In the genomic region with DNA sequence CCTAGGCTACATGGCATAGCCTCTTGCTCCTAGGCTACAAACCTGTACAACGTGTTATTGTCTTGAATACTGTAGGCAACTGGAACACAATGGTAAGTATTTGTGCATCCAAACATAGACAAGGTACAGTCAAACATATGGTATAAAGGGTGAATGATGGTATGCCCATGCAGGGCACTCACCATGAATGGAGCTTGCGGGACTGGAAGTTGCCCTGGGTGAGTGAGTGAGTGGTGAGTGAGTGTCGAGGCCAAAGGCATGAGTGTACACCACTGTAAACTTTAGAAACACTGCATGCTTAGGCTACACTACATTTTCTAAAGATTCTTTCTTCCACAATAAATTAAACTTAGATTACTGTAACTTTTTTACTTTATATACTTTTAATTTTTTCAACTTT, we compare ENCODE assay signal across 19 cellular contexts.
"Had no signal": no experiment of that assay in that cellular context is flagged by ENCODE, and none has a peak within 500 bp of the region (broad histone marks: within the 10 kb centered on the region; RNA-seq: fewer than 3 reads in every experiment).

No MANE protein-coding gene starts in this region.

- H3K4me1 ChIP-seq: testis had no signal

- H3K36me3 Mint-ChIP-seq: naive B cell; stimulated activated naive B cell treated with anti-CD40 and anti-IgM and Interleukin-4, amounts not matched to agents 10 μg/mL and 1 μg/mL and 100 μg/mL, for 72 hours had no signal

- H3K4me3 Mint-ChIP-seq: naive B cell; nephron; stimulated activated naive B cell treated with anti-CD40 and anti-IgM and Interleukin-4, amounts not matched to agents 10 μg/mL and 1 μg/mL and 100 μg/mL, for 72 hours; stimulated activated naive CD8-positive, alpha-beta T cell treated with anti-CD3 and anti-CD28 coated beads, Interleukin-15, amount 100 ng/mL, for 72 hours had no signal

- H3K27me3 ChIP-seq: colonic mucosa, esophagus muscularis mucosa, gastroesophageal sphincter, right lobe of liver, testis, tibial nerve had no signal

- H3K27me3 Mint-ChIP-seq: stimulated activated naive B cell treated with anti-CD40 and anti-IgM and Interleukin-4, amounts not matched to agents 10 μg/mL and 1 μg/mL and 100 μg/mL, for 72 hours had no signal

- H3K27ac Mint-ChIP-seq: stimulated activated naive B cell treated with anti-CD40 and anti-IgM and Interleukin-4, amounts not matched to agents 10 μg/mL and 1 μg/mL and 100 μg/mL, for 72 hours had no signal

- H3K4me3 ChIP-seq: colonic mucosa, esophagus muscularis mucosa, gastroesophageal sphincter, psoas muscle, right lobe of liver, testis, tibial nerve had no signal

- DNase-seq: colonic mucosa; dermis blood vessel endothelial cell; effector CD4-positive, alpha-beta T cell; glutamatergic neuron; left colon; naive B cell; psoas muscle; retina; right lobe of liver; stimulated activated CD4-positive, alpha-beta T cell treated with anti-CD3 and anti-CD28 coated beads, Interleukin-15, amount 100 ng/mL, for 24 hours; stimulated activated CD4-positive, alpha-beta T cell treated with anti-CD3 and anti-CD28 coated beads, Interleukin-2, amount 100 ng/mL, for 24 hours; stimulated activated CD4-positive, alpha-beta T cell treated with anti-CD3 and anti-CD28 coated beads, Interleukin-4, amount 100 ng/mL, for 4 hours; stimulated activated naive B cell treated with anti-CD40 and anti-IgM and Interleukin-4, amounts not matched to agents 10 μg/mL and 1 μg/mL and 100 μg/mL, for 72 hours; stimulated activated naive CD8-positive, alpha-beta T cell treated with anti-CD3 and anti-CD28 coated beads, Interleukin-15, amount 100 ng/mL, for 72 hours; testis had no signal

- H3K36me3 ChIP-seq: colonic mucosa, esophagus muscularis mucosa, gastroesophageal sphincter, right lobe of liver, tibial nerve had no signal

- H3K4me1 Mint-ChIP-seq: naive B cell; stimulated activated naive B cell treated with anti-CD40 and anti-IgM and Interleukin-4, amounts not matched to agents 10 μg/mL and 1 μg/mL and 100 μg/mL, for 72 hours; stimulated activated naive CD8-positive, alpha-beta T cell treated with anti-CD3 and anti-CD28 coated beads, Interleukin-15, amount 100 ng/mL, for 72 hours had no signal

- H3K27ac ChIP-seq: colonic mucosa, esophagus muscularis mucosa, gastroesophageal sphincter, psoas muscle, right lobe of liver, testis, tibial nerve had no signal

- H3K9me3 Mint-ChIP-seq: naive B cell; nephron; stimulated activated naive B cell treated with anti-CD40 and anti-IgM and Interleukin-4, amounts not matched to agents 10 μg/mL and 1 μg/mL and 100 μg/mL, for 72 hours; stimulated activated naive CD8-positive, alpha-beta T cell treated with anti-CD3 and anti-CD28 coated beads, Interleukin-15, amount 100 ng/mL, for 72 hours had no signal

- ATAC-seq: gastroesophageal sphincter, left colon, psoas muscle, right lobe of liver had no signal

- H3K9me3 ChIP-seq: colonic mucosa, esophagus muscularis mucosa, gastroesophageal sphincter, psoas muscle, right lobe of liver, testis, tibial nerve had no signal
